18 cellular contexts compared by ENCODE assay signal in the genomic region with DNA sequence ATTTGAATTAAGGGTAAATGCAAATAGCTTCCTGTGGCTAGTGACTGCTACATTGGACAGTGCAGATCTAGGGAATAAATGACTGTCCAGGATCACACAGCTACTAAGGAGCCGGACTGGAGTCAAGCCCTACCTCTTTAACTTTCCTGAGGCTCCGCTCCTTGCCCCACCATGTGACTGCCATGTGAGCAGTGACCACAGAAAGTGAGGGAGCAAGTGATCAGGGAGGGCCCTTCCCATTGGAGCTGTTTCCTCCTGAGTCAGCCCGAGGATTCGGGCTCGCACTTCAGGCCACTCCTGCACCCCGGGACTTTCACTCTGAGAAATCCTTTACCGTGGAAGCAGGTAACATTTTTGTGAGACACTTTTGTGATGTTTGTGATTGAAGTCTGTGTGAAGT.
A peak's percentile ranks its signal among the peaks of the same experiment; 100 is the strongest.
DNase-seq lines count a peak whose midpoint lies in the region; ATAC-seq and TF ChIP-seq lines count a peak whose summit lies in the region.
"Had no signal": no experiment of that assay in that cellular context is flagged by ENCODE, and none has a peak within 500 bp of the region (broad histone marks: within the 10 kb centered on the region; RNA-seq: fewer than 3 reads in every experiment).

No MANE protein-coding gene starts in this region.

- WGBS in suprapubic skin: 82% methylated on average over 7 of the region's 7 CpGs

- no peaks in the 10 kb centered on the region for H3K27me3 ChIP-seq in suprapubic skin

- H3K36me3 ChIP-seq in suprapubic skin: no peaks in the 10 kb centered on the region

- in situ Hi-C loops in KBM-7 (cut with MboI; ENCODE audit: low pct_unique_long_range_greater_than_20kb, low sequenced_read_pairs): no loop called here

- no peak for TF ChIP-seq POLR2A in suprapubic skin (IDR thresholded peaks at IDR 0.05)

- ATAC-seq in HG03565 (IDR thresholded peaks at IDR 0.05; ENCODE audit: unreplicated experiment) (no peak), GM19023 (IDR thresholded peaks at IDR 0.05; ENCODE audit: unreplicated experiment) (no peak)
- ATAC-seq: GM23338, HCT116 had no signal

- H3K27ac ChIP-seq in C4-2B (peak overlapping the region; percentile 52), suprapubic skin (no peak overlapping the region)
- H3K27ac ChIP-seq: HL-60 had no signal

- H3K4me1 ChIP-seq in suprapubic skin: no peaks in the 10 kb centered on the region

- peak; percentile 21 for DNase-seq in RPMI7951 (ENCODE audit: low read depth)
- peak; percentile 35 for DNase-seq in foreskin melanocyte
- DNase-seq in suprapubic skin (ENCODE audit: low spot score in 2 of 2): peak in 1 of 2 donors; percentile 72
- DNase-seq in KBM-7: no peak
- no peak for DNase-seq in glomerular visceral epithelial cell (ENCODE audit: extremely low spot score)
- DNase-seq: CD4-positive, alpha-beta T cell; NCI-H1417; NCI-H187 treated with DMSO at 0.1 percent for 48 hours; NCI-H446; NK-92 treated with Interleukin-12 subunit alpha and Interleukin-12 subunit beta, amount 100 ng/mL, for 24 hours; RPMI8226; SIG-M5 had no signal

- peak overlapping the region; percentile 3 for H3K4me3 ChIP-seq in suprapubic skin
- H3K4me3 ChIP-seq: GM23338 had no signal

- TF ChIP-seq EP300 in suprapubic skin (IDR thresholded peaks at IDR 0.05): no peak

- no peaks in the 10 kb centered on the region for H3K9me3 ChIP-seq in suprapubic skin

- TF ChIP-seq CTCF in C4-2B (conservative IDR thresholded peaks at IDR 0.05): no peak
- no peak for TF ChIP-seq CTCF in suprapubic skin (IDR thresholded peaks at IDR 0.05)

Comparison
In these comparisons a context has a peak if more than half of its experiments do, and no peak if none do; other contexts are left out.
1. DNase-seq: peak in RPMI7951 (single experiment) and foreskin melanocyte (single experiment); none in KBM-7 (single experiment) and glomerular visceral epithelial cell (single experiment).